Comparison of ENCODE assay signal across 2 cellular contexts in genomic region chr6:137547601-137548000, GRCh38.
TF ChIP-seq lines count a peak whose summit lies in the region.

No MANE protein-coding gene starts in this region.

TF ChIP-seq in GM23338, 12 proteins besides CTCF, POLR2A, EP300 and RAD21:
- TF ChIP-seq REST (IDR thresholded peaks at IDR 0.05; ENCODE audit: unreplicated experiment) = no peak
- TF ChIP-seq NANOG (IDR thresholded peaks at IDR 0.05; ENCODE audit: borderline replicate concordance) = no peak
- no peak for TF ChIP-seq EZH2 (IDR thresholded peaks at IDR 0.05; ENCODE audit: low read depth, unreplicated experiment)
TF ChIP-seq in GM23338: peak in this region for 0.

TF ChIP-seq in H1, 55 proteins besides CTCF, POLR2A, EP300 and RAD21:
- TF ChIP-seq SP2 (IDR thresholded peaks at IDR 0.05; ENCODE audit: low read length) (no peak), SAP30 (IDR thresholded peaks at IDR 0.05; ENCODE audit: insufficient read depth, insufficient replicate concordance, low read length) (no peak), YY1 (IDR thresholded peaks at IDR 0.05; ENCODE audit: low read depth, low read length) (no peak), HDAC2 (IDR thresholded peaks at IDR 0.05; ENCODE audit: borderline replicate concordance in 1 of 2, low read depth in 2 of 2, low read length in 2 of 2) (no peak), BCL11A (IDR thresholded peaks at IDR 0.05; ENCODE audit: low read depth in 2 of 2, low read length in 2 of 2) (no peak), PHF8 (conservative IDR thresholded peaks at IDR 0.05; ENCODE audit: low read depth, low read length) (no peak), KDM1A (IDR thresholded peaks at IDR 0.05; ENCODE audit: borderline replicate concordance, low read length) (no peak), NANOG (IDR thresholded peaks at IDR 0.05; ENCODE audit: insufficient read depth, low read depth, low read length, poor library complexity, severe bottlenecking) (no peak), SIN3A (conservative IDR thresholded peaks at IDR 0.05 in 1 of 2, IDR thresholded peaks at IDR 0.05 in 1 of 2; ENCODE audit: low read depth in 1 of 2, low read length in 2 of 2) (no peak), ZNF274 (IDR thresholded peaks at IDR 0.05; ENCODE audit: borderline replicate concordance, extremely low read depth, low read length) (no peak), USF2 (IDR thresholded peaks at IDR 0.05; ENCODE audit: low read length) (no peak), RBBP5 (IDR thresholded peaks at IDR 0.05; ENCODE audit: borderline replicate concordance, low read depth, low read length) (no peak), TBP (IDR thresholded peaks at IDR 0.05; ENCODE audit: low read depth, low read length) (no peak), CHD1 (IDR thresholded peaks at IDR 0.05; ENCODE audit: low read depth, low read length) (no peak)
- TF ChIP-seq, protein P1, sequence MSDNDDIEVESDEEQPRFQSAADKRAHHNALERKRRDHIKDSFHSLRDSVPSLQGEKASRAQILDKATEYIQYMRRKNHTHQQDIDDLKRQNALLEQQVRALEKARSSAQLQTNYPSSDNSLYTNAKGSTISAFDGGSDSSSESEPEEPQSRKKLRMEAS (IDR thresholded peaks at IDR 0.05) = no peak
